1 cellular context compared by ENCODE assay signal in genomic region chr9:112552229-112553050, GRCh38.
TF ChIP-seq lines count a peak whose summit lies in the region.

No MANE protein-coding gene starts in this region.

TF ChIP-seq in H1, 55 proteins besides CTCF, POLR2A, EP300 and RAD21 (continued from another document):
- no peak for TF ChIP-seq MAFK (IDR thresholded peaks at IDR 0.05; ENCODE audit: low read depth, low read length)
- no peak for TF ChIP-seq CREB1 (IDR thresholded peaks at IDR 0.05)
- no peak for TF ChIP-seq SIX5 (IDR thresholded peaks at IDR 0.05; ENCODE audit: low read depth, low read length)
- TF ChIP-seq TCF12 (IDR thresholded peaks at IDR 0.05; ENCODE audit: low read depth, low read length): no peak
- no peak for TF ChIP-seq CHD2 (IDR thresholded peaks at IDR 0.05; ENCODE audit: low read length)
- no peak for TF ChIP-seq MAX (IDR thresholded peaks at IDR 0.05)
TF ChIP-seq in H1: peak in this region for 0.
